Comparison of ENCODE assay signal across 18 cellular contexts in genomic region chr2:19028617-19029016, GRCh38.
DNase-seq lines count a peak whose midpoint lies in the region; ATAC-seq, FAIRE-seq and TF ChIP-seq lines count a peak whose summit lies in the region.
"Had no signal": no experiment of that assay in that cellular context is flagged by ENCODE, and none has a peak within 500 bp of the region (broad histone marks: within the 10 kb centered on the region; RNA-seq: fewer than 3 reads in every experiment).

No MANE protein-coding gene starts in this region.

- no peak overlapping the region for H3K27ac Mint-ChIP-seq in astrocyte (ENCODE audit: unreplicated experiment)
- H3K27ac Mint-ChIP-seq: B cell; CD8-positive, alpha-beta T cell had no signal

- TF ChIP-seq CTCF in astrocyte (IDR thresholded peaks at IDR 0.05; ENCODE audit: insufficient read depth, low read depth, low read length) (no peak), adrenal gland (IDR thresholded peaks at IDR 0.05) (no peak)

- H3K9me3 Mint-ChIP-seq in astrocyte (ENCODE audit: unreplicated experiment) = no peaks in the 10 kb centered on the region
- H3K9me3 Mint-ChIP-seq: CD8-positive, alpha-beta T cell had no signal

- no peak overlapping the region for H3K4me3 Mint-ChIP-seq in astrocyte (ENCODE audit: unreplicated experiment)
- H3K4me3 Mint-ChIP-seq: B cell; CD8-positive, alpha-beta T cell had no signal

- no peak overlapping the region for H2BK15ac ChIP-seq in mesendoderm (replicated peaks; ENCODE audit: low read depth)

- peak; percentile 71 for ATAC-seq in sciatic nerve
- no peak for ATAC-seq in GM21723 (IDR thresholded peaks at IDR 0.05; ENCODE audit: unreplicated experiment)
- ATAC-seq: CD8-positive, alpha-beta T cell; GM12878 had no signal

- peak overlapping the region; percentile 76 for H4K8ac ChIP-seq in mesendoderm (ENCODE audit: low read depth, low read length)

- no peaks in the 10 kb centered on the region for H4K20me1 ChIP-seq in astrocyte (ENCODE audit: insufficient read depth, low read length)
- H4K20me1 ChIP-seq: BLaER1 treated with 17β-estradiol and CSF1 and Interleukin-3, amounts not matched to agents 10 nM and 100 nM had no signal

- H3K4me3 ChIP-seq in astrocyte (ENCODE audit: insufficient read depth, low read depth, low read length) = no peak overlapping the region
- H3K4me3 ChIP-seq in mesendoderm (ENCODE audit: low read length) = no peak overlapping the region
- H3K4me3 ChIP-seq in adrenal gland = no peak overlapping the region
- H3K4me3 ChIP-seq: BLaER1 treated with 17β-estradiol and CSF1 and Interleukin-3, amounts not matched to agents 10 nM and 100 nM; GM12878; HAP-1 had no signal

- H3K27me3 Mint-ChIP-seq in astrocyte (ENCODE audit: low read depth, unreplicated experiment) = no peaks in the 10 kb centered on the region
- H3K27me3 Mint-ChIP-seq: B cell had no signal

- H3K4ac ChIP-seq in mesendoderm (ENCODE audit: low read depth, low read length) = no peak overlapping the region

- no CpG with 5 or more reads among the region's 7 CpGs for WGBS in mesendoderm (ENCODE audit: extremely low coverage, insufficient coverage, low lambda C conversion rate)
- 86 to 89% (median 88%) methylated on average over 7 of the region's 7 CpGs for WGBS in adrenal gland, 4 donors

- H3K23ac ChIP-seq in mesendoderm (ENCODE audit: low read length) = no peak overlapping the region

- H3K9ac ChIP-seq in astrocyte (ENCODE audit: low read length) (no peak overlapping the region), mesendoderm (ENCODE audit: low read length) (no peak overlapping the region)
- H3K9ac ChIP-seq: BLaER1 treated with 17β-estradiol and CSF1 and Interleukin-3, amounts not matched to agents 10 nM and 100 nM had no signal

- FAIRE-seq in astrocyte (lab: Jason Lieb, UNC) = no peak
- FAIRE-seq: GM12878, H1 had no signal

- H3K27me3 ChIP-seq in astrocyte (ENCODE audit: insufficient read depth, low read length) (no peaks in the 10 kb centered on the region), mesendoderm (ENCODE audit: insufficient read depth, low read length, poor library complexity) (no peaks in the 10 kb centered on the region), adrenal gland (no peaks in the 10 kb centered on the region)
- H3K27me3 ChIP-seq: BLaER1 treated with 17β-estradiol and CSF1 and Interleukin-3, amounts not matched to agents 10 nM and 100 nM had no signal

- intact Hi-C loops in sciatic nerve (cut with DNase I) (no loop called here), adrenal gland (cut with DNase I) (no loop called here)

- H3K56ac ChIP-seq in mesendoderm (ENCODE audit: low read length) = no peak overlapping the region

- H3K27ac ChIP-seq in astrocyte (ENCODE audit: low read depth, low read length) (no peak overlapping the region), mesendoderm (ENCODE audit: low read depth, low read length) (no peak overlapping the region), adrenal gland (no peak overlapping the region)
- H3K27ac ChIP-seq: 22Rv1; BLaER1 treated with 17β-estradiol and CSF1 and Interleukin-3, amounts not matched to agents 10 nM and 100 nM; HL-60 had no signal

- DNase-seq in AG08395 (ENCODE audit: low spot score) = peak; percentile 7
- peak; percentile 27 for DNase-seq in astrocyte (ENCODE audit: low read depth)
- DNase-seq in mesendoderm = no peak
- no peak for DNase-seq in sciatic nerve (ENCODE audit: low spot score)
- no peak for DNase-seq in adrenal gland
- DNase-seq in T-helper 1 cell = no peak
- DNase-seq: Calu3; CD8-positive, alpha-beta T cell; DMS79 treated with DMSO at 0.1 percent for 48 hours; EL had no signal

- H2AFZ ChIP-seq in astrocyte (ENCODE audit: low read depth, low read length) = no peak overlapping the region

- no peak for TF ChIP-seq POLR2A in adrenal gland (IDR thresholded peaks at IDR 0.05)

- no peak overlapping the region for H2AK5ac ChIP-seq in mesendoderm (ENCODE audit: low read length)

- H2BK5ac ChIP-seq in mesendoderm (ENCODE audit: low read length) = no peak overlapping the region

- H3K4me2 ChIP-seq in astrocyte (ENCODE audit: low read length) (no peak overlapping the region), mesendoderm (ENCODE audit: low read length) (no peak overlapping the region)

- no peak overlapping the region for H4K5ac ChIP-seq in mesendoderm (ENCODE audit: low read length)

- H3K4me1 ChIP-seq in astrocyte (ENCODE audit: insufficient read depth, low read length) (peaks cover 2% of the 10 kb centered on the region), mesendoderm (ENCODE audit: control insufficient read depth, low read depth, low read length) (no peaks in the 10 kb centered on the region), adrenal gland (replicated peaks in 1 of 2) (no peaks in the 10 kb centered on the region)
- H3K4me1 ChIP-seq: HAP-1 had no signal

- H3K18ac ChIP-seq in mesendoderm (ENCODE audit: low read length) = no peak overlapping the region

- H3K79me2 ChIP-seq in astrocyte (ENCODE audit: insufficient read depth, low read length) (no peaks in the 10 kb centered on the region), mesendoderm (ENCODE audit: control insufficient read depth, insufficient read depth, low read length) (no peaks in the 10 kb centered on the region)

- H3K36me3 Mint-ChIP-seq in astrocyte (ENCODE audit: low read depth, unreplicated experiment) = no peaks in the 10 kb centered on the region
- H3K36me3 Mint-ChIP-seq: CD8-positive, alpha-beta T cell had no signal

- H3K9me3 ChIP-seq in astrocyte (ENCODE audit: insufficient read depth, low read depth, low read length) (no peaks in the 10 kb centered on the region), adrenal gland (replicated peaks in 1 of 3) (no peaks in the 10 kb centered on the region)
- H3K9me3 ChIP-seq: BLaER1 treated with 17β-estradiol and CSF1 and Interleukin-3, amounts not matched to agents 10 nM and 100 nM; HAP-1 had no signal

- H3K36me3 ChIP-seq in astrocyte (ENCODE audit: insufficient read depth, low read length) (no peaks in the 10 kb centered on the region), mesendoderm (ENCODE audit: control insufficient read depth, insufficient read depth, low read length) (no peaks in the 10 kb centered on the region), adrenal gland (replicated peaks in 1 of 2) (no peaks in the 10 kb centered on the region)
- H3K36me3 ChIP-seq: BLaER1 treated with 17β-estradiol and CSF1 and Interleukin-3, amounts not matched to agents 10 nM and 100 nM; HAP-1 had no signal

- peaks cover 3% of the 10 kb centered on the region for H3K4me1 Mint-ChIP-seq in astrocyte (ENCODE audit: low read depth, unreplicated experiment)

- H2BK120ac ChIP-seq in mesendoderm (ENCODE audit: low read depth, low read length) = no peak overlapping the region

- no peaks in the 10 kb centered on the region for H3K79me1 ChIP-seq in mesendoderm (ENCODE audit: low read length)

Comparison
In these comparisons a context has a peak if more than half of its experiments do, and no peak if none do; other contexts are left out.
1. DNase-seq: peak in AG08395 (single experiment) and astrocyte (single experiment); none in mesendoderm (single experiment), sciatic nerve (single experiment), adrenal gland (0 of 7) and T-helper 1 cell (0 of 5).